Comparison of ENCODE assay signal across 8 cellular contexts in genomic region chr19:4911786-4912672, GRCh38. TPM values are rescaled to one million over a fixed set of nuclear protein-coding genes. Genes with fewer than 3 reads are reported as not detected.
A peak's percentile ranks its signal among the peaks of the same experiment; 100 is the strongest.
DNase-seq lines count a peak whose midpoint lies in the region; ATAC-seq, FAIRE-seq and TF ChIP-seq lines count a peak whose summit lies in the region.

No MANE protein-coding gene starts in this region.

- CTCF ChIA-PET in activated naive CD4-positive, alpha-beta T cell treated with anti-CD3 and anti-CD28 coated beads for 36 hours (lab: Charles Lee), result interaction anchor here (0.5 to 5.0 kb wide), 17 partner anchors 8 to 499 kb away, joined by 3 to 54 read pairs (median 4); partner anchors contain the start of genes FEM1A, KDM4B and PLIN3

- H3K36me3 ChIP-seq in BLaER1 (peaks cover 67% of the 10 kb centered on the region), SJCRH30 (peaks cover 62% of the 10 kb centered on the region), testis (ENCODE audit: low read depth, missing control alignments) (no peaks in the 10 kb centered on the region)

- H3K4me1 Mint-ChIP-seq in HFFc6 (ENCODE audit: low read depth), result peaks cover 57% of the 10 kb centered on the region
- H3K4me1 Mint-ChIP-seq in activated naive CD4-positive, alpha-beta T cell treated with anti-CD3 and anti-CD28 coated beads for 36 hours (ENCODE audit: low read depth), result peaks cover 71% of the 10 kb centered on the region

- H3K27me3 Mint-ChIP-seq in HFFc6 (ENCODE audit: insufficient read depth), result peaks cover 6% of the 10 kb centered on the region
- H3K27me3 Mint-ChIP-seq in activated naive CD4-positive, alpha-beta T cell treated with anti-CD3 and anti-CD28 coated beads for 36 hours (ENCODE audit: low read depth), result no peaks in the 10 kb centered on the region

- no peaks in the 10 kb centered on the region for H3K9me3 ChIP-seq in BLaER1
- H3K9me3 ChIP-seq in SJCRH30 (replicated peaks), result no peaks in the 10 kb centered on the region
- no peaks in the 10 kb centered on the region for H3K9me3 ChIP-seq in testis

- H3K27me3 ChIP-seq in BLaER1 (no peaks in the 10 kb centered on the region), SJCRH30 (no peaks in the 10 kb centered on the region), testis (no peaks in the 10 kb centered on the region)

- DNase-seq in HFFc6 (peak; percentile 100), SJCRH30 (peak; percentile 45 to 62), frontal cortex (ENCODE audit: low spot score in 2 of 2) (peak; percentile 75 to 79), occipital lobe (lab: John Stamatoyannopoulos, UW) (peak; percentile 53), testis (peak; percentile 63)
- peak; percentile 90 for DNase-seq in activated naive CD4-positive, alpha-beta T cell treated with anti-CD3 and anti-CD28 coated beads for 36 hours

- ATAC-seq in GM21526 (IDR thresholded peaks at IDR 0.05; ENCODE audit: low FRiP score, unreplicated experiment), result no peak

- H3K9me3 Mint-ChIP-seq in HFFc6, result no peaks in the 10 kb centered on the region
- no peaks in the 10 kb centered on the region for H3K9me3 Mint-ChIP-seq in activated naive CD4-positive, alpha-beta T cell treated with anti-CD3 and anti-CD28 coated beads for 36 hours

- 41 to 49% methylated on average over 28 to 29 of the region's 29 CpGs for WGBS in testis, 2 donors

- no peak for FAIRE-seq in frontal cortex (lab: Jason Lieb, UNC)

- intact Hi-C loops in activated naive CD4-positive, alpha-beta T cell treated with anti-CD3 and anti-CD28 coated beads for 36 hours (cut with micrococcal nuclease), result loop anchor here (1.0 to 5.0 kb wide), 7 partner anchors 40 to 925 kb away; partner anchors contain the start of genes EEF2, PLIN3, SAFB and SAFB2
- intact Hi-C loops in testis (cut with DNase I; ENCODE audit: low total_unique reads), result no loop called here

- H3K4me3 Mint-ChIP-seq in HFFc6, result peak overlapping the region; percentile 90
- H3K4me3 Mint-ChIP-seq in activated naive CD4-positive, alpha-beta T cell treated with anti-CD3 and anti-CD28 coated beads for 36 hours, result peak overlapping the region; percentile 85

- H4K20me1 ChIP-seq in BLaER1, result peaks cover 66% of the 10 kb centered on the region

- peaks cover 33% of the 10 kb centered on the region for H3K36me3 Mint-ChIP-seq in HFFc6 (ENCODE audit: low read depth)
- peaks cover 63% of the 10 kb centered on the region for H3K36me3 Mint-ChIP-seq in activated naive CD4-positive, alpha-beta T cell treated with anti-CD3 and anti-CD28 coated beads for 36 hours (ENCODE audit: low read depth)

- peak overlapping the region; percentile 97 for H3K4me2 ChIP-seq in BLaER1

- no peak for TF ChIP-seq POLR2A in testis (IDR thresholded peaks at IDR 0.05)

- peak overlapping the region; percentile 97 for H3K27ac Mint-ChIP-seq in HFFc6
- peak overlapping the region; percentile 86 for H3K27ac Mint-ChIP-seq in activated naive CD4-positive, alpha-beta T cell treated with anti-CD3 and anti-CD28 coated beads for 36 hours

- H3K27ac ChIP-seq in BLaER1 (peak overlapping the region; percentile 96), SJCRH30 (no peak overlapping the region), testis (no peak overlapping the region)

- H3K4me3 ChIP-seq in BLaER1 (peak overlapping the region; percentile 94), SJCRH30 (peak overlapping the region; percentile 97), testis (no peak overlapping the region)

- peak overlapping the region; percentile 99 for H3K9ac ChIP-seq in BLaER1

- H3K4me1 ChIP-seq in BLaER1 (peaks cover 72% of the 10 kb centered on the region), SJCRH30 (peaks cover 44% of the 10 kb centered on the region), testis (peaks cover 13% of the 10 kb centered on the region)

- peak; percentile 83 for TF ChIP-seq CTCF in HFFc6 (IDR thresholded peaks at IDR 0.05)
- peak; percentile 33 to 67 (median 60) for TF ChIP-seq CTCF in testis (IDR thresholded peaks at IDR 0.05)

RNA-seq across cellular contexts. Expression of gene UHRF1, which starts 2.7 kb away (rescaled TPM):
- 10 to 100 TPM; 41.9 to 74.1 (median 70.1) TPM for total RNA-seq in HFFc6 (2021; fragmentation: NEBNext Ultra II Directional; extraction: Animal tissue kit (Norgen Biotek cat#: 25700))
- total RNA-seq in SJCRH30 (2014; rRNA removed; shearing (Covaris generic)), result 228 and 230 TPM in 2 replicates
- 100 to 1,000 TPM; 129 TPM for total RNA-seq in activated naive CD4-positive, alpha-beta T cell treated with anti-CD3 and anti-CD28 coated beads for 36 hours
- total RNA-seq in frontal cortex (6.9 TPM), occipital lobe (8.3 TPM), testis (10 to 100 TPM in 1 of 2 donors, 1 to 10 TPM in 1; 10.0 to 11.7 TPM)
- 9.3 TPM for polyA plus RNA-seq in testis (ENCODE audit: insufficient read depth, low read depth, low replicate concordance)

RNA-seq across cellular contexts. Expression of gene ARRDC5, which starts 9.3 kb away (rescaled TPM):
- total RNA-seq in HFFc6 (2021; fragmentation: NEBNext Ultra II Directional; extraction: Animal tissue kit (Norgen Biotek cat#: 25700)), result not detected
- not detected in 2 replicates for total RNA-seq in SJCRH30 (2014; rRNA removed; shearing (Covaris generic))
- not detected for total RNA-seq in activated naive CD4-positive, alpha-beta T cell treated with anti-CD3 and anti-CD28 coated beads for 36 hours
- total RNA-seq in frontal cortex (not detected), occipital lobe (not detected), testis (10 to 100 TPM in 1 of 2 donors, 1 to 10 TPM in 1; 8.7 to 17.4 TPM)
- polyA plus RNA-seq in testis (ENCODE audit: insufficient read depth, low read depth, low replicate concordance), result 26.2 TPM

RNA-seq across cellular contexts. Expression of gene PLIN3, which starts 44.6 kb away (rescaled TPM):
- 100 to 1,000 TPM; 250 to 300 (median 266) TPM for total RNA-seq in HFFc6 (2021; fragmentation: NEBNext Ultra II Directional; extraction: Animal tissue kit (Norgen Biotek cat#: 25700))
- total RNA-seq in SJCRH30 (2014; rRNA removed; shearing (Covaris generic)), result 49.0 and 50.1 TPM in 2 replicates
- total RNA-seq in activated naive CD4-positive, alpha-beta T cell treated with anti-CD3 and anti-CD28 coated beads for 36 hours, result 10 to 100 TPM; 16.1 to 17.1 TPM
- 6.9 TPM for total RNA-seq in frontal cortex
- 12.8 TPM for total RNA-seq in occipital lobe
- 10 to 100 TPM; 63.4 to 82.8 TPM for total RNA-seq in testis
- polyA plus RNA-seq in testis (ENCODE audit: insufficient read depth, low read depth, low replicate concordance), result 109 TPM

RNA-seq across cellular contexts. Expression of gene KDM4B, which starts 56.9 kb away (rescaled TPM):
- 10 to 100 TPM; 17.0 to 27.2 (median 20.3) TPM for total RNA-seq in HFFc6 (2021; fragmentation: NEBNext Ultra II Directional; extraction: Animal tissue kit (Norgen Biotek cat#: 25700))
- 15.5 and 16.2 TPM in 2 replicates for total RNA-seq in SJCRH30 (2014; rRNA removed; shearing (Covaris generic))
- 10 to 100 TPM; 10.5 to 12.7 TPM for total RNA-seq in activated naive CD4-positive, alpha-beta T cell treated with anti-CD3 and anti-CD28 coated beads for 36 hours
- 24.5 TPM for total RNA-seq in frontal cortex
- 30.9 TPM for total RNA-seq in occipital lobe
- total RNA-seq in testis, result 10 to 100 TPM; 67.7 to 72.7 TPM
- 33.3 TPM for polyA plus RNA-seq in testis (ENCODE audit: insufficient read depth, low read depth, low replicate concordance)

Comparison
In these comparisons a context has a peak if more than half of its experiments do, and no peak if none do; other contexts are left out.
1. H3K4me3 ChIP-seq: peak in BLaER1 (single experiment) and SJCRH30 (single experiment); none in testis (0 of 2).
2. Peak in every context shown above with its lines, with median percentiles within 50 percentile points of each other: DNase-seq.